8 cellular contexts compared by ENCODE assay signal in the genomic region with DNA sequence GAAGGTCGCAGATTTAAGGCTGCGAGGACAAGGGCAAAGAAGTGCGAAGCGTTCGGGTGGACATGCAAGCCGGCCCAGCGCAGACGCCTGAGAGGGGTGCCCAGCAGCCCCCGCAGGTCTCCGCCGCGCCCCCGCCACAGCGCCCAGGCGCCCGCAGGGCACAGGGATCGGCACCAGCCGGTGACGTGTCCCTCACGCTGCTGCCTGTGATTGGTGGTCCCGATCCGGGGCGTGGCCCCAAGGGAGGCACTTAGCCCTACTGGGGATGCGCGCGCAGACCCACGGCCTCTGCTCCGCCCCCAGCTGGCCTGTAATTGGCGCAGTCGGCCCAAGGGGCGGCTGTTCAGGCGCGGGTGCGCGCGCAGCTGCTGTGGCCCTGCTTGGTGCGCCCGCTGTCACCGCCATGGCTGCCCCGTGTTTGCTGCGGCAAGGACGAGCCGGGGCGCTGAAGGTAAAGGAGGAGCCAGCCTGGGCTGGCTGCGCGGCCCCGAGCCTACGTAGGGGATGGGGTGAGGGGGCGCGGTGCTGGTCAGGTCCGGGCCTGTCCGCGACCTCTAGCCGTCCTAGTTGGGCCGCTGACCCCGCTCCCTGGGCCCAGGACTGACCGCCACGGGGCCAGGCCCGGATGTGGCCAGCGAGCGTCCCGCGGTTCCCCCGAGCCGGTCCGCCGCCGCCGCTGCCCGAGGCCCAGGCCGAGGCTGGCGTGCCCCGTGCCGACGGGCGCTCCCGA. TPM values are rescaled to one million over a fixed set of nuclear protein-coding genes. Genes with fewer than 3 reads are reported as not detected.
DNase-seq lines count a peak whose midpoint lies in the region; ATAC-seq and TF ChIP-seq lines count a peak whose summit lies in the region.

A gene (plus strand): TSS at position 379 of the 730 bp plus-strand sequence. CDS start 25 bp downstream, at position 404.

- H3K36me3 ChIP-seq in mucosa of stomach (ENCODE audit: control insufficient read depth, insufficient read depth, low read length), result no peaks in the 10 kb centered on the region

- H3K27ac Mint-ChIP-seq in activated T-cell treated with anti-CD3 and anti-CD28 coated beads, Interleukin-2, amount 50 U/mL, for 24 hours, result peak within 1 kb of the TSS; percentile 92

- H3K4me1 ChIP-seq in mucosa of stomach (ENCODE audit: control insufficient read depth, insufficient read depth, low read length), result peaks cover 4% of the 10 kb centered on the region

- H3K27me3 ChIP-seq in mucosa of stomach (ENCODE audit: control insufficient read depth, insufficient read depth, low read length), result no peaks in the 10 kb centered on the region

- ATAC-seq in GM21717 (IDR thresholded peaks at IDR 0.05; ENCODE audit: unreplicated experiment), result peak; percentile 82

- TF ChIP-seq POLR2A in erythroblast (IDR thresholded peaks at IDR 0.05; ENCODE audit: low read length), result peak; percentile 96

- peak within 1 kb of the TSS; percentile 88 for H3K4me3 Mint-ChIP-seq in activated T-cell treated with anti-CD3 and anti-CD28 coated beads, Interleukin-2, amount 50 U/mL, for 24 hours

- H3K9me3 Mint-ChIP-seq in activated T-cell treated with anti-CD3 and anti-CD28 coated beads, Interleukin-2, amount 50 U/mL, for 24 hours, result no peaks in the 10 kb centered on the region

- in situ Hi-C loops in KBM-7 (cut with MboI; ENCODE audit: low pct_unique_long_range_greater_than_20kb, low sequenced_read_pairs), result no loop called here

- no peaks in the 10 kb centered on the region for H3K9me3 ChIP-seq in mucosa of stomach (ENCODE audit: control insufficient read depth, low read length)

- peaks cover 28% of the 10 kb centered on the region for H3K36me3 Mint-ChIP-seq in activated T-cell treated with anti-CD3 and anti-CD28 coated beads, Interleukin-2, amount 50 U/mL, for 24 hours (ENCODE audit: low read depth)

- H3K4me1 Mint-ChIP-seq in activated T-cell treated with anti-CD3 and anti-CD28 coated beads, Interleukin-2, amount 50 U/mL, for 24 hours (ENCODE audit: low read depth), result peaks cover 20% of the 10 kb centered on the region

- peak; percentile 97 for DNase-seq in DMS153 treated with DMSO at 0.1 percent for 48 hours (lab: John Stamatoyannopoulos, UW; ENCODE audit: unreplicated experiment)
- DNase-seq in KBM-7, result peak; percentile 99
- DNase-seq in activated T-cell treated with anti-CD3 and anti-CD28 coated beads, Interleukin-2, amount 50 U/mL, for 24 hours, result peak; percentile 100
- peak; percentile 99 to 100 for DNase-seq in erythroblast (lab: John Stamatoyannopoulos, UW)
- DNase-seq in stimulated activated CD8-positive, alpha-beta memory T cell treated with anti-CD3 and anti-CD28 coated beads, Interleukin-7, amount 100 ng/mL, for 1 hour (ENCODE audit: low read depth in 2 of 2), result peak; percentile 100

- H3K9ac ChIP-seq in mucosa of stomach (ENCODE audit: low read length), result peak within 1 kb of the TSS; percentile 85

- no peaks in the 10 kb centered on the region for H3K27me3 Mint-ChIP-seq in activated T-cell treated with anti-CD3 and anti-CD28 coated beads, Interleukin-2, amount 50 U/mL, for 24 hours

- peak within 1 kb of the TSS; percentile 89 for H3K4me3 ChIP-seq in mucosa of stomach (ENCODE audit: low read length)

TF ChIP-seq in PFSK-1, 5 proteins besides CTCF, POLR2A, EP300 and RAD21:
- TF ChIP-seq FOXP2 (optimal IDR thresholded peaks at IDR 0.05; ENCODE audit: borderline replicate concordance, extremely low read depth, extremely low read length, insufficient read depth) (peak; percentile 71), TAF1 (IDR thresholded peaks at IDR 0.05; ENCODE audit: borderline replicate concordance, insufficient read depth, low read length) (peak; percentile 97), SIN3A (IDR thresholded peaks at IDR 0.05; ENCODE audit: borderline replicate concordance, insufficient read depth, low read length) (no peak; the same call in 1 of the 2 replicates), POLR2AphosphoS5 (IDR thresholded peaks at IDR 0.05; ENCODE audit: low read depth, low read length) (peak; percentile 97)
- TF ChIP-seq, protein P1, sequence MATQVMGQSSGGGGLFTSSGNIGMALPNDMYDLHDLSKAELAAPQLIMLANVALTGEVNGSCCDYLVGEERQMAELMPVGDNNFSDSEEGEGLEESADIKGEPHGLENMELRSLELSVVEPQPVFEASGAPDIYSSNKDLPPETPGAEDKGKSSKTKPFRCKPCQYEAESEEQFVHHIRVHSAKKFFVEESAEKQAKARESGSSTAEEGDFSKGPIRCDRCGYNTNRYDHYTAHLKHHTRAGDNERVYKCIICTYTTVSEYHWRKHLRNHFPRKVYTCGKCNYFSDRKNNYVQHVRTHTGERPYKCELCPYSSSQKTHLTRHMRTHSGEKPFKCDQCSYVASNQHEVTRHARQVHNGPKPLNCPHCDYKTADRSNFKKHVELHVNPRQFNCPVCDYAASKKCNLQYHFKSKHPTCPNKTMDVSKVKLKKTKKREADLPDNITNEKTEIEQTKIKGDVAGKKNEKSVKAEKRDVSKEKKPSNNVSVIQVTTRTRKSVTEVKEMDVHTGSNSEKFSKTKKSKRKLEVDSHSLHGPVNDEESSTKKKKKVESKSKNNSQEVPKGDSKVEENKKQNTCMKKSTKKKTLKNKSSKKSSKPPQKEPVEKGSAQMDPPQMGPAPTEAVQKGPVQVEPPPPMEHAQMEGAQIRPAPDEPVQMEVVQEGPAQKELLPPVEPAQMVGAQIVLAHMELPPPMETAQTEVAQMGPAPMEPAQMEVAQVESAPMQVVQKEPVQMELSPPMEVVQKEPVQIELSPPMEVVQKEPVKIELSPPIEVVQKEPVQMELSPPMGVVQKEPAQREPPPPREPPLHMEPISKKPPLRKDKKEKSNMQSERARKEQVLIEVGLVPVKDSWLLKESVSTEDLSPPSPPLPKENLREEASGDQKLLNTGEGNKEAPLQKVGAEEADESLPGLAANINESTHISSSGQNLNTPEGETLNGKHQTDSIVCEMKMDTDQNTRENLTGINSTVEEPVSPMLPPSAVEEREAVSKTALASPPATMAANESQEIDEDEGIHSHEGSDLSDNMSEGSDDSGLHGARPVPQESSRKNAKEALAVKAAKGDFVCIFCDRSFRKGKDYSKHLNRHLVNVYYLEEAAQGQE (IDR thresholded peaks at IDR 0.05; ENCODE audit: insufficient read depth in 1 of 2, low read depth in 2 of 2, low read length in 2 of 2), result peak in 1 of 2 experiments; percentile 10; a peak in 1 of 4 replicates

RNA-seq across cellular contexts. Expression of the gene that starts here (rescaled TPM):
- 78.9 TPM for polyA plus RNA-seq in PFSK-1 (2012; ENCODE audit: insufficient read length, low read depth)

Comparison
In these comparisons a context has a peak if more than half of its experiments do, and no peak if none do; other contexts are left out.
1. Peak in every context shown above with its lines: DNase-seq, ATAC-seq and H3K4me3 ChIP-seq.